Comparison of ENCODE assay signal across 27 cellular contexts in genomic region chr6:34066772-34067770, GRCh38.
"Had no signal": no experiment of that assay in that cellular context is flagged by ENCODE, and none has a peak within 500 bp of the region (broad histone marks: within the 10 kb centered on the region; RNA-seq: fewer than 3 reads in every experiment).

No MANE protein-coding gene starts in this region.

- H3K9me3 Mint-ChIP-seq: activated T-cell treated with anti-CD3 and anti-CD28 coated beads, Interleukin-2, amount 50 U/mL, for 4 hours; activated T-helper 2 cell treated with anti-CD3 and anti-CD28 coated beads, Interferon-gamma antibody, Interleukin-2, Interleukin-4, amounts not matched to agents 10 μg/mL and 5 μg/mL and 100 μg/mL, durations not matched to agents 14 hours and 24 hours and 36 hours; central memory CD8-positive, alpha-beta T cell; natural killer cell treated with Interleukin-12 subunit alpha and Interleukin-12 subunit beta and Interleukin-15 and Interleukin-18, amount 100 ng/mL, for 72 hours; stimulated activated naive CD8-positive, alpha-beta T cell treated with anti-CD3 and anti-CD28 coated beads, Interleukin-15, Interleukin-2, amounts not matched to agents 100 ng/mL and 50 ng/mL, for 24 hours; WTC11 had no signal

- H3K9ac ChIP-seq: parathyroid adenoma had no signal

- DNase-seq: activated CD4-positive, alpha-beta T cell treated with anti-CD3 and anti-CD28 coated beads, Interleukin-2, amount 50 U/mL, for 4 hours; activated CD8-positive, alpha-beta memory T cell treated with anti-CD3 and anti-CD28 coated beads for 24 hours; activated CD8-positive, alpha-beta memory T cell treated with anti-CD3 and anti-CD28 coated beads, Interleukin-2, amount 50 U/mL, for 48 hours; activated naive CD4-positive, alpha-beta T cell; activated T-cell treated with anti-CD3 and anti-CD28 coated beads, Interleukin-2, amount 50 U/mL, for 4 hours; adrenal gland; effector memory CD4-positive, alpha-beta T cell; esophagus squamous epithelium; gastrocnemius medialis; head of caudate nucleus; left ventricle myocardium superior; midbrain; right cardiac atrium; stimulated activated CD4-positive, alpha-beta T cell treated with anti-CD3 and anti-CD28 coated beads, Interleukin-12 subunit alpha, Interleukin-12 subunit beta, amount 100 ng/mL, for 4 hours; tibial artery had no signal

- FAIRE-seq: colon, islet of Langerhans, TTC549 had no signal

- H3K4me3 Mint-ChIP-seq: activated naive CD8-positive, alpha-beta T cell; activated T-cell treated with anti-CD3 and anti-CD28 coated beads, Interleukin-2, amount 50 U/mL, for 4 hours; central memory CD8-positive, alpha-beta T cell; natural killer cell treated with Interleukin-12 subunit alpha and Interleukin-12 subunit beta and Interleukin-15 and Interleukin-18, amount 100 ng/mL, for 72 hours; stimulated activated naive CD8-positive, alpha-beta T cell treated with anti-CD3 and anti-CD28 coated beads, Interleukin-15, Interleukin-2, amounts not matched to agents 100 ng/mL and 50 ng/mL, for 24 hours; WTC11 had no signal

- H3K27me3 Mint-ChIP-seq: natural killer cell treated with Interleukin-12 subunit alpha and Interleukin-12 subunit beta and Interleukin-15 and Interleukin-18, amount 100 ng/mL, for 72 hours; stimulated activated naive CD8-positive, alpha-beta T cell treated with anti-CD3 and anti-CD28 coated beads, Interleukin-15, Interleukin-2, amounts not matched to agents 100 ng/mL and 50 ng/mL, for 24 hours had no signal

- H3K27ac Mint-ChIP-seq: activated naive CD8-positive, alpha-beta T cell; activated T-helper 2 cell treated with anti-CD3 and anti-CD28 coated beads, Interferon-gamma antibody, Interleukin-2, Interleukin-4, amounts not matched to agents 10 μg/mL and 5 μg/mL and 100 μg/mL, durations not matched to agents 14 hours and 24 hours and 36 hours; natural killer cell treated with Interleukin-12 subunit alpha and Interleukin-12 subunit beta and Interleukin-15 and Interleukin-18, amount 100 ng/mL, for 72 hours; stimulated activated naive CD8-positive, alpha-beta T cell treated with anti-CD3 and anti-CD28 coated beads, Interleukin-15, Interleukin-2, amounts not matched to agents 100 ng/mL and 50 ng/mL, for 24 hours; WTC11 had no signal

- H3K4me1 Mint-ChIP-seq: central memory CD8-positive, alpha-beta T cell had no signal

- H3K27ac ChIP-seq: adrenal gland, ascending aorta, esophagus squamous epithelium, gastrocnemius medialis, neutrophil, parathyroid adenoma, tibial artery had no signal

- H3K27me3 ChIP-seq: ascending aorta had no signal

- H3K36me3 ChIP-seq: adrenal gland, ascending aorta, esophagus squamous epithelium, gastrocnemius medialis, neutrophil, tibial artery had no signal

- ATAC-seq: activated T-cell treated with anti-CD3 and anti-CD28 coated beads, Interleukin-2, amount 50 U/mL, for 4 hours; gastrocnemius medialis; left ventricle myocardium superior; natural killer cell treated with Interleukin-12 subunit alpha and Interleukin-12 subunit beta and Interleukin-15 and Interleukin-18, amount 100 ng/mL, for 72 hours; right cardiac atrium had no signal

- H3K4me1 ChIP-seq: adrenal gland, ascending aorta, parathyroid adenoma had no signal

- H3K36me3 Mint-ChIP-seq: activated naive CD8-positive, alpha-beta T cell; natural killer cell treated with Interleukin-12 subunit alpha and Interleukin-12 subunit beta and Interleukin-15 and Interleukin-18, amount 100 ng/mL, for 72 hours; WTC11 had no signal

- H3K4me3 ChIP-seq: adrenal gland, ascending aorta, esophagus squamous epithelium, gastrocnemius medialis, tibial artery had no signal

- H3K9me3 ChIP-seq: adrenal gland, ascending aorta, esophagus squamous epithelium, gastrocnemius medialis, neutrophil, tibial artery had no signal
